ENCODE assay signal across 17 cellular contexts in the genomic region with DNA sequence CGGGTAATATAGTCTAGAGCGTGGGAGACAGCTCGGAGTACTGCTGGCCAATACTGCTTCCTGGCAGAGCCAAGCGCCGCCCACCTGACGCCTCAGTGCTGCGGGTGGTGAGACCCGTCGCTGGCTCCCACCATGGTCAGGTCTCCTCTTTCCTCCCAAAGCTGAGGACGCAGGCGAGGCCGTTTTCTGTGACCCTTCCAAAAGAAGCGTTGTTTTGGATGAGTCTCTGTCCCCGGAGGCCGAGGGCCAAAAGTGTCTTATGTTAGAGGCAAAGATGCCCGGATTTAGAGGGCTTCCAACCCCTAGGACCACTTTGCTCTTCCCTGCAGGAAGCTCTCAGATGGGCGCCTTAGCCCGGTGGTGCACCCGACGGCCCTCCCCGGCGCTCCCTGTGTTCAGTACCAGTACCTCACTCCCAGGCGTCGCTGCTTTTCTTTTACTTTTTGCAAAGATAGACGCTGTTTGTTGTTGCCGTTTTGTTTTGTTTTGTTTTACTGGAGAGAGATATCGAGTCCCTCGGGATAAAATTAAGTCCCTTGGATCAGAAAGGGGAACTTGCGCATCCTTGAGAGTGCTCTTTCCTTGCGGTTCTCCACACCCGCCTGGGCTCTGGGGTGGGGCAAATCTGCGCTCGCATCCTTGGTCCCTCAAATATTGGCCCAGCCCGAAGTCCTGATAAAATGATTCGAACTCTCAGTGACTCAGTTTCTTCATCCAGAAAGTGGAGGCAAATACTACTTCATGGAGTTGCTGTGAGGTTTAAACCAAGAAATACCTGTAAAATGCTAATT. TPM values are rescaled to one million over a fixed set of nuclear protein-coding genes. Genes with fewer than 3 reads are reported as not detected.
DNase-seq lines count a peak whose midpoint lies in the region; ATAC-seq and TF ChIP-seq lines count a peak whose summit lies in the region.
"Had no signal": no experiment of that assay in that cellular context is flagged by ENCODE, and none has a peak within 500 bp of the region (broad histone marks: within the 10 kb centered on the region; RNA-seq: fewer than 3 reads in every experiment).

No MANE protein-coding gene starts in this region.

- H3K36me3 Mint-ChIP-seq in CD4-positive, alpha-beta T cell (ENCODE audit: low read depth): no peaks in the 10 kb centered on the region
- no peaks in the 10 kb centered on the region for H3K36me3 Mint-ChIP-seq in activated naive CD8-positive, alpha-beta T cell treated with anti-CD3 and anti-CD28 coated beads for 36 hours
- H3K36me3 Mint-ChIP-seq in naive B cell: peaks cover 0 to 30% of the 10 kb centered on the region in 2 donors
- no peaks in the 10 kb centered on the region for H3K36me3 Mint-ChIP-seq in Caco-2 (ENCODE audit: insufficient read depth, unreplicated experiment)
- H3K36me3 Mint-ChIP-seq in CD14-positive monocyte: peaks cover 0 to 9% of the 10 kb centered on the region in 2 donors

- no peaks in the 10 kb centered on the region for H3K9me3 Mint-ChIP-seq in CD4-positive, alpha-beta T cell
- H3K9me3 Mint-ChIP-seq in activated naive CD8-positive, alpha-beta T cell treated with anti-CD3 and anti-CD28 coated beads for 36 hours: no peaks in the 10 kb centered on the region
- peaks cover 2 to 52% (median 35%) of the 10 kb centered on the region in 7 donors for H3K9me3 Mint-ChIP-seq in naive B cell
- no peaks in the 10 kb centered on the region for H3K9me3 Mint-ChIP-seq in Caco-2 (ENCODE audit: unreplicated experiment)
- H3K9me3 Mint-ChIP-seq in CD14-positive monocyte: peaks cover 0 to 38% (median 13%) of the 10 kb centered on the region in 7 donors

- no peaks in the 10 kb centered on the region for H3K36me3 ChIP-seq in Caco-2 (ENCODE audit: control insufficient read depth, insufficient read depth, low read length)
- H3K36me3 ChIP-seq: BE2C, upper lobe of right lung had no signal

- no peak overlapping the region for H3K27ac ChIP-seq in CD4-positive, alpha-beta T cell (ENCODE audit: low read depth, low read length)
- H3K27ac ChIP-seq: upper lobe of right lung had no signal

- H3K27ac Mint-ChIP-seq in CD4-positive, alpha-beta T cell: no peak overlapping the region
- no peak overlapping the region for H3K27ac Mint-ChIP-seq in activated naive CD8-positive, alpha-beta T cell treated with anti-CD3 and anti-CD28 coated beads for 36 hours
- H3K27ac Mint-ChIP-seq in naive B cell (peak overlapping the region in 4 of 6 donors; percentile 77 to 94 (median 84)), Caco-2 (ENCODE audit: unreplicated experiment) (no peak overlapping the region), CD14-positive monocyte (no peak overlapping the region)

- H3K9me3 ChIP-seq in CD4-positive, alpha-beta T cell (ENCODE audit: control insufficient read depth, low read length): no peaks in the 10 kb centered on the region
- no peaks in the 10 kb centered on the region for H3K9me3 ChIP-seq in Caco-2
- H3K9me3 ChIP-seq: BE2C, upper lobe of right lung had no signal

- intact Hi-C loops in CD4-positive, alpha-beta T cell (cut with DNase I, micrococcal nuclease): no loop called here
- intact Hi-C loops in Caco-2 (cut with micrococcal nuclease; ENCODE audit: unreplicated experiment): no loop called here
- intact Hi-C loops in CD14-positive monocyte (cut with micrococcal nuclease): no loop called here

- H3K4me1 ChIP-seq in Caco-2: no peaks in the 10 kb centered on the region
- H3K4me1 ChIP-seq: BE2C had no signal

- no TSS peak for BruUV-seq in Caco-2 (replicated peaks; lab: Mats Ljungman, UMichigan)

- TF ChIP-seq CTCF in CD4-positive, alpha-beta T cell (IDR thresholded peaks at IDR 0.05): no peak
- TF ChIP-seq CTCF in GM13977 (IDR thresholded peaks at IDR 0.05; ENCODE audit: extremely low read depth, insufficient read depth, missing control alignments) (no peak), Caco-2 (IDR thresholded peaks at IDR 0.05; ENCODE audit: insufficient read depth in 1 of 2, low read depth in 1 of 2, low read length in 1 of 2, severe bottlenecking in 1 of 2, unreplicated experiment in 1 of 2) (no peak), CD14-positive monocyte (IDR thresholded peaks at IDR 0.05) (no peak)

- peaks cover 50% of the 10 kb centered on the region for H3K4me1 Mint-ChIP-seq in CD4-positive, alpha-beta T cell (ENCODE audit: low read depth)
- peaks cover 29% of the 10 kb centered on the region for H3K4me1 Mint-ChIP-seq in activated naive CD8-positive, alpha-beta T cell treated with anti-CD3 and anti-CD28 coated beads for 36 hours
- H3K4me1 Mint-ChIP-seq in naive B cell: peaks cover 39 to 52% (median 43%) of the 10 kb centered on the region in 3 donors
- H3K4me1 Mint-ChIP-seq in Caco-2 (ENCODE audit: low read depth, unreplicated experiment): no peaks in the 10 kb centered on the region
- peaks cover 6% of the 10 kb centered on the region for H3K4me1 Mint-ChIP-seq in CD14-positive monocyte

- H3K27me3 ChIP-seq in CD4-positive, alpha-beta T cell (ENCODE audit: control insufficient read depth, insufficient read depth, low read length): peaks cover 98% of the 10 kb centered on the region
- H3K27me3 ChIP-seq in Caco-2 (replicated peaks; ENCODE audit: control insufficient read depth, insufficient read depth, low read length): no peaks in the 10 kb centered on the region

- DNase-seq in CD4-positive, alpha-beta T cell: no peak
- DNase-seq in GM13977 (ENCODE audit: low spot score): peak; percentile 32
- DNase-seq in activated naive CD8-positive, alpha-beta T cell treated with anti-CD3 and anti-CD28 coated beads for 36 hours: peak; percentile 19
- no peak for DNase-seq in naive B cell
- no peak for DNase-seq in Caco-2
- DNase-seq in CD14-positive monocyte (ENCODE audit: low spot score): no peak
- DNase-seq in NCI-H2029 treated with DMSO at 0.1 percent for 48 hours (lab: John Stamatoyannopoulos, UW): no peak
- DNase-seq: BE2C; effector CD4-positive, alpha-beta T cell; NCI-H187; NCI-H524 treated with DMSO at 0.1 percent for 48 hours; upper lobe of right lung had no signal

- no peak for ATAC-seq in CD4-positive, alpha-beta T cell (ENCODE audit: poor library complexity)
- no peak for ATAC-seq in naive B cell (ENCODE audit: low read depth in 2 of 2)
- no peak for ATAC-seq in GM19452 (IDR thresholded peaks at IDR 0.05; ENCODE audit: unreplicated experiment)
- ATAC-seq: upper lobe of right lung had no signal

- in situ Hi-C loops in GM13977 (cut with MboI; ENCODE audit: low pct_unique_long_range_greater_than_20kb, low sequenced_read_pairs, unreplicated experiment): loop anchor here (5.0 kb wide), 1 partner anchor 45 kb away; no protein-coding TSS in a partner anchor

- POLR2A ChIA-PET in CD4-positive, alpha-beta T cell (lab: Charles Lee): no interaction called here
- POLR2A ChIA-PET in Caco-2 (lab: Charles Lee): no interaction called here

- peaks cover 94% of the 10 kb centered on the region for H3K27me3 Mint-ChIP-seq in CD4-positive, alpha-beta T cell
- peaks cover 98% of the 10 kb centered on the region for H3K27me3 Mint-ChIP-seq in activated naive CD8-positive, alpha-beta T cell treated with anti-CD3 and anti-CD28 coated beads for 36 hours
- peaks cover 83 to 97% (median 92%) of the 10 kb centered on the region in 3 donors for H3K27me3 Mint-ChIP-seq in naive B cell
- no peaks in the 10 kb centered on the region for H3K27me3 Mint-ChIP-seq in Caco-2 (ENCODE audit: insufficient read depth, unreplicated experiment)
- H3K27me3 Mint-ChIP-seq in CD14-positive monocyte (ENCODE audit: low read depth in 3 of 3): peaks cover 97 to 99% (median 97%) of the 10 kb centered on the region in 3 donors

- H3K4me3 ChIP-seq in Caco-2 (ENCODE audit: low read depth, low read length): no peak overlapping the region
- H3K4me3 ChIP-seq: upper lobe of right lung had no signal

- H3K4me3 Mint-ChIP-seq in CD4-positive, alpha-beta T cell: peak overlapping the region; percentile 56
- peak overlapping the region; percentile 22 for H3K4me3 Mint-ChIP-seq in activated naive CD8-positive, alpha-beta T cell treated with anti-CD3 and anti-CD28 coated beads for 36 hours
- H3K4me3 Mint-ChIP-seq in naive B cell: peak overlapping the region; percentile 7 to 82 (median 56)
- no peak overlapping the region for H3K4me3 Mint-ChIP-seq in Caco-2 (ENCODE audit: unreplicated experiment)
- H3K4me3 Mint-ChIP-seq in CD14-positive monocyte: peak overlapping the region in 1 of 2 donors; percentile 72

- CTCF ChIA-PET in CD4-positive, alpha-beta T cell (lab: Charles Lee): no interaction called here
- CTCF ChIA-PET in Caco-2 (lab: Charles Lee): no interaction called here

RNA-seq across cellular contexts. Expression of a gene that starts 7.0 kb away (rescaled TPM):
- not detected for total RNA-seq in CD4-positive, alpha-beta T cell
- total RNA-seq in activated naive CD8-positive, alpha-beta T cell treated with anti-CD3 and anti-CD28 coated beads for 36 hours: not detected
- not detected for polyA plus RNA-seq in naive B cell (ENCODE audit: low read depth in 6 of 6)
- total RNA-seq in Caco-2 (2022): 3.7 and 3.9 TPM in 2 replicates
- not detected for polyA plus RNA-seq in CD14-positive monocyte
- total RNA-seq: fibroblast of villous mesenchyme, LHCN-M2, mesenteric fat pad, posterior vena cava, upper lobe of right lung had no signal

RNA-seq across cellular contexts. Expression of a gene that starts 42.3 kb away (rescaled TPM):
- total RNA-seq in CD4-positive, alpha-beta T cell: not detected
- total RNA-seq in activated naive CD8-positive, alpha-beta T cell treated with anti-CD3 and anti-CD28 coated beads for 36 hours: not detected
- polyA plus RNA-seq in naive B cell (ENCODE audit: low read depth in 6 of 6) (not detected), CD14-positive monocyte (not detected)
- total RNA-seq in Caco-2 (2022): 104 and 109 TPM in 2 replicates
- total RNA-seq: fibroblast of villous mesenchyme, LHCN-M2, posterior vena cava, upper lobe of right lung had no signal

Comparison
In these comparisons a context has a peak if more than half of its experiments do, and no peak if none do; other contexts are left out.
1. DNase-seq: peak in GM13977 (single experiment) and activated naive CD8-positive, alpha-beta T cell treated with anti-CD3 and anti-CD28 coated beads for 36 hours (single experiment); none in CD4-positive, alpha-beta T cell (0 of 10), naive B cell (single experiment), Caco-2 (0 of 2), CD14-positive monocyte (single experiment) and NCI-H2029 treated with DMSO at 0.1 percent for 48 hours (single experiment).
2. H3K27ac Mint-ChIP-seq: peak in naive B cell (4 of 6); none in CD4-positive, alpha-beta T cell (single experiment), activated naive CD8-positive, alpha-beta T cell treated with anti-CD3 and anti-CD28 coated beads for 36 hours (single experiment), Caco-2 (single experiment) and CD14-positive monocyte (0 of 7).
3. RNA of a gene that starts 42.3 kb away (total RNA-seq): 104 to 109 TPM in Caco-2; not detected in CD4-positive, alpha-beta T cell and not detected in activated naive CD8-positive, alpha-beta T cell treated with anti-CD3 and anti-CD28 coated beads for 36 hours; every median in the first group is over 100 times any median in the second.